26 cellular contexts compared by ENCODE assay signal in the genomic region with DNA sequence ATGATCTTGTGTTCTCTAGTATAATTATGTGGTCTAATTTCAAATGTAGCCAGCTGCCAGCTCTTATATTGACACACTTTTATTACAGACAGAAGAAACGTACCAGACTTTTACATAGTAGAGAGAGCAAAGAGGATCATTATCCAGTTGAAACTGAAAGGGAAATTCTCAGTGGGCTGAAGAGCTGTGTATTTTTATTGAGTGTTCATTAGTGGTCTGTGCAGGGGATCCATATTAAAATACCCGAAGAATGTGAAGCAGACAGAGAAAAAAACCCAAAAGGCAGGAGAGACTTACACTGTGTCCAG. TPM values are rescaled to one million over a fixed set of nuclear protein-coding genes. Genes with fewer than 3 reads are reported as not detected.
A peak's percentile ranks its signal among the peaks of the same experiment; 100 is the strongest.
DNase-seq lines count a peak whose midpoint lies in the region; ATAC-seq, FAIRE-seq and TF ChIP-seq lines count a peak whose summit lies in the region.
"Had no signal": no experiment of that assay in that cellular context is flagged by ENCODE, and none has a peak within 500 bp of the region (broad histone marks: within the 10 kb centered on the region; RNA-seq: fewer than 3 reads in every experiment).

No MANE protein-coding gene starts in this region.

- H3K27ac Mint-ChIP-seq in naive thymus-derived CD4-positive, alpha-beta T cell, result no peak overlapping the region
- H3K27ac Mint-ChIP-seq: activated CD4-positive, alpha-beta memory T cell treated with anti-CD3 and anti-CD28 coated beads for 36 hours; IgD-negative memory B cell; stimulated activated naive CD8-positive, alpha-beta T cell treated with anti-CD3 and anti-CD28 coated beads, Interleukin-15, amount 100 ng/mL, for 72 hours had no signal

- no peak overlapping the region for H3K27ac ChIP-seq in pancreas
- no peak overlapping the region for H3K27ac ChIP-seq in naive thymus-derived CD4-positive, alpha-beta T cell (ENCODE audit: low read depth, low read length)
- H3K27ac ChIP-seq: tibial artery had no signal

- 16 to 19% methylated on average over 2 of the region's 2 CpGs for WGBS in pancreas, 2 donors

- no peaks in the 10 kb centered on the region for H3K27me3 ChIP-seq in pancreas
- no peaks in the 10 kb centered on the region for H3K27me3 ChIP-seq in naive thymus-derived CD4-positive, alpha-beta T cell (ENCODE audit: control insufficient read depth in 2 of 2, insufficient read depth in 2 of 2, low read length in 2 of 2)
- H3K27me3 ChIP-seq: MG63, tibial artery had no signal

- peaks cover 0 to 4% (median 0%) of the 10 kb centered on the region in 5 donors for H3K36me3 Mint-ChIP-seq in naive thymus-derived CD4-positive, alpha-beta T cell
- H3K36me3 Mint-ChIP-seq: activated CD4-positive, alpha-beta memory T cell treated with anti-CD3 and anti-CD28 coated beads for 36 hours; IgD-negative memory B cell had no signal

- H3K4me3 Mint-ChIP-seq in naive thymus-derived CD4-positive, alpha-beta T cell, result no peak overlapping the region
- H3K4me3 Mint-ChIP-seq: activated CD4-positive, alpha-beta memory T cell treated with anti-CD3 and anti-CD28 coated beads for 36 hours; IgD-negative memory B cell; stimulated activated naive CD8-positive, alpha-beta T cell treated with anti-CD3 and anti-CD28 coated beads, Interleukin-15, amount 100 ng/mL, for 72 hours had no signal

- H3K27me3 Mint-ChIP-seq in naive thymus-derived CD4-positive, alpha-beta T cell, result peaks cover 0 to 37% (median 20%) of the 10 kb centered on the region in 5 donors
- H3K27me3 Mint-ChIP-seq: IgD-negative memory B cell had no signal

- DNase-seq in DMS53 (lab: John Stamatoyannopoulos, UW), result peak; percentile 19
- DNase-seq in DMS53 treated with DMSO at 0.1 percent for 48 hours (lab: John Stamatoyannopoulos, UW; ENCODE audit: unreplicated experiment), result no peak
- peak; percentile 43 for DNase-seq in NCI-H2029 (lab: John Stamatoyannopoulos, UW)
- DNase-seq in NCI-H526 treated with DMSO at 0.1 percent for 48 hours (lab: John Stamatoyannopoulos, UW), result peak; percentile 88
- no peak for DNase-seq in pancreas
- no peak for DNase-seq in HuH-7.5 (ENCODE audit: low spot score)
- DNase-seq in RKO (ENCODE audit: low spot score), result no peak
- DNase-seq in naive thymus-derived CD4-positive, alpha-beta T cell, result no peak
- DNase-seq: activated CD4-positive, alpha-beta memory T cell treated with anti-CD3 and anti-CD28 coated beads for 36 hours; activated CD4-positive, CD25-positive, alpha-beta regulatory T cell; amniotic stem cell; HCEC 1CT; NCI-H2227 treated with DMSO at 0.1 percent for 48 hours; nucleus accumbens; stimulated activated CD4-positive, alpha-beta T cell treated with anti-CD3 and anti-CD28 coated beads, Interleukin-4, amount 100 ng/mL, for 24 hours; stimulated activated naive CD8-positive, alpha-beta T cell treated with anti-CD3 and anti-CD28 coated beads, Interleukin-15, amount 100 ng/mL, for 72 hours; T-helper 9 cell; tibial artery had no signal

- peak in 3 of 4 donors; percentile 27 to 68 (median 34) for ATAC-seq in pancreas
- ATAC-seq in naive thymus-derived CD4-positive, alpha-beta T cell, result no peak
- ATAC-seq: stimulated activated naive CD8-positive, alpha-beta T cell treated with anti-CD3 and anti-CD28 coated beads, Interleukin-15, amount 100 ng/mL, for 72 hours had no signal

- CTCF ChIA-PET in naive thymus-derived CD4-positive, alpha-beta T cell (lab: Charles Lee), result no interaction called here

- no peak overlapping the region for H3K4me3 ChIP-seq in pancreas
- H3K4me3 ChIP-seq in naive thymus-derived CD4-positive, alpha-beta T cell (ENCODE audit: low read length), result no peak overlapping the region
- H3K4me3 ChIP-seq: MG63, smooth muscle cell, tibial artery had no signal

- FAIRE-seq in pancreas (lab: Jason Lieb, UNC), result no peak
- FAIRE-seq: bronchial epithelial cell, GM12892 had no signal

- no peaks in the 10 kb centered on the region for H3K4me1 Mint-ChIP-seq in naive thymus-derived CD4-positive, alpha-beta T cell
- H3K4me1 Mint-ChIP-seq: IgD-negative memory B cell; stimulated activated naive CD8-positive, alpha-beta T cell treated with anti-CD3 and anti-CD28 coated beads, Interleukin-15, amount 100 ng/mL, for 72 hours had no signal

- peaks cover 0 to 10% (median 2%) of the 10 kb centered on the region in 11 donors for H3K9me3 Mint-ChIP-seq in naive thymus-derived CD4-positive, alpha-beta T cell

- H3K36me3 ChIP-seq in pancreas, result no peaks in the 10 kb centered on the region
- no peaks in the 10 kb centered on the region for H3K36me3 ChIP-seq in naive thymus-derived CD4-positive, alpha-beta T cell (ENCODE audit: control insufficient read depth in 2 of 3, insufficient read depth in 3 of 3, low read length in 3 of 3)
- H3K36me3 ChIP-seq: MG63, tibial artery had no signal

- H3K4me1 ChIP-seq in pancreas, result peaks cover 0 to 6% (median 6%) of the 10 kb centered on the region in 3 donors
- H3K4me1 ChIP-seq in naive thymus-derived CD4-positive, alpha-beta T cell (ENCODE audit: control insufficient read depth in 2 of 2, insufficient read depth in 2 of 2, low read length in 2 of 2), result no peaks in the 10 kb centered on the region

- TF ChIP-seq CTCF in pancreas (IDR thresholded peaks at IDR 0.05), result no peak

- intact Hi-C loops in pancreas (cut with DNase I), result no loop called here
- intact Hi-C loops in naive thymus-derived CD4-positive, alpha-beta T cell (cut with micrococcal nuclease), result no loop called here

- POLR2A ChIA-PET in naive thymus-derived CD4-positive, alpha-beta T cell (lab: Charles Lee), result no interaction called here

- no peaks in the 10 kb centered on the region for H3K9me3 ChIP-seq in pancreas
- no peaks in the 10 kb centered on the region for H3K9me3 ChIP-seq in naive thymus-derived CD4-positive, alpha-beta T cell (ENCODE audit: control insufficient read depth in 2 of 3, low read length in 3 of 3)
- H3K9me3 ChIP-seq: MG63 had no signal

RNA-seq across cellular contexts. Expression of gene MYRIP, which starts 41.3 kb away (rescaled TPM):
- 10 to 100 TPM in 1 of 6 donors, 1 to 10 TPM in 5; 6.9 to 11.2 (median 8.7) TPM for total RNA-seq in pancreas
- 1 to 10 TPM; 1.4 to 2.5 TPM for polyA plus RNA-seq in pancreas
- not detected for total RNA-seq in naive thymus-derived CD4-positive, alpha-beta T cell
- polyA plus RNA-seq in naive thymus-derived CD4-positive, alpha-beta T cell, result not detected
- total RNA-seq: A172; activated CD4-positive, alpha-beta memory T cell treated with anti-CD3 and anti-CD28 coated beads for 36 hours; bronchial epithelial cell; Daoy; fibroblast of lung; smooth muscle cell had no signal
- polyA plus RNA-seq: smooth muscle cell had no signal

Comparison
In these comparisons a context has a peak if more than half of its experiments do, and no peak if none do; other contexts are left out.
1. DNase-seq: peak in DMS53 (single experiment), NCI-H2029 (single experiment) and NCI-H526 treated with DMSO at 0.1 percent for 48 hours (single experiment); none in DMS53 treated with DMSO at 0.1 percent for 48 hours (single experiment), pancreas (0 of 6), HuH-7.5 (single experiment), RKO (single experiment) and naive thymus-derived CD4-positive, alpha-beta T cell (0 of 9).
2. RNA of gene MYRIP, which starts 41.3 kb away (total RNA-seq): 6.9 to 11.2 TPM in pancreas; not detected in naive thymus-derived CD4-positive, alpha-beta T cell; every median in the first group is over 4 times any median in the second.